Comparison of ENCODE assay signal across 2 cellular contexts in the genomic region with DNA sequence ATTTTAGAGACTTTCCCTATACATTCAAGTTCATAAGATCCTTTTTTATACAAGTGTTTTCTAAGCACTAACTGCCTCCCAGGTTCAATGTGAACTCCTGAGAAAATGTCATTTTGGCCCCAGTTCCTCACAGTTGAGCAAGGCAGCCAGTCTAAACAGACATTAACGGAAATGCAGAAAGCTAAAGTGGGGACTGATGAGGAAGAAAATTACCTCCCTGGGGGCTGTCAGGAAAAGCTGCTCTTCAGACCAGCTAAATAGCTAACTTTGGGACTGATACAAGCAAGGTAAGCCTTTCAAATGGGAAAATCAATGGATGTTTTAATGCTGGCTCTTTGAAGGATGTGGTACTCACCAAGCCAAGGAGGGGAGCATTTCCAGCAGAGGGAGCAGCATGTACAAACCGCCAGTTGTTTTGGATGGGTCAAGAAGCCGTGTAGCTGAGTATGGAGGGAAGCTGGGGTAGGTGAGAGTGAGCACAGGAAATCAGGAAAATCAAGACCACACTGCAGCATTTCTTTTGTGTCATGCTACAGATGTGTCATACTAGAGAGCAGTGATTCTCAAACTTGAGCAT.
TF ChIP-seq lines count a peak whose summit lies in the region.

No MANE protein-coding gene starts in this region.

TF ChIP-seq in GM23338, 12 proteins besides CTCF, POLR2A, EP300 and RAD21:
- TF ChIP-seq, protein P1, sequence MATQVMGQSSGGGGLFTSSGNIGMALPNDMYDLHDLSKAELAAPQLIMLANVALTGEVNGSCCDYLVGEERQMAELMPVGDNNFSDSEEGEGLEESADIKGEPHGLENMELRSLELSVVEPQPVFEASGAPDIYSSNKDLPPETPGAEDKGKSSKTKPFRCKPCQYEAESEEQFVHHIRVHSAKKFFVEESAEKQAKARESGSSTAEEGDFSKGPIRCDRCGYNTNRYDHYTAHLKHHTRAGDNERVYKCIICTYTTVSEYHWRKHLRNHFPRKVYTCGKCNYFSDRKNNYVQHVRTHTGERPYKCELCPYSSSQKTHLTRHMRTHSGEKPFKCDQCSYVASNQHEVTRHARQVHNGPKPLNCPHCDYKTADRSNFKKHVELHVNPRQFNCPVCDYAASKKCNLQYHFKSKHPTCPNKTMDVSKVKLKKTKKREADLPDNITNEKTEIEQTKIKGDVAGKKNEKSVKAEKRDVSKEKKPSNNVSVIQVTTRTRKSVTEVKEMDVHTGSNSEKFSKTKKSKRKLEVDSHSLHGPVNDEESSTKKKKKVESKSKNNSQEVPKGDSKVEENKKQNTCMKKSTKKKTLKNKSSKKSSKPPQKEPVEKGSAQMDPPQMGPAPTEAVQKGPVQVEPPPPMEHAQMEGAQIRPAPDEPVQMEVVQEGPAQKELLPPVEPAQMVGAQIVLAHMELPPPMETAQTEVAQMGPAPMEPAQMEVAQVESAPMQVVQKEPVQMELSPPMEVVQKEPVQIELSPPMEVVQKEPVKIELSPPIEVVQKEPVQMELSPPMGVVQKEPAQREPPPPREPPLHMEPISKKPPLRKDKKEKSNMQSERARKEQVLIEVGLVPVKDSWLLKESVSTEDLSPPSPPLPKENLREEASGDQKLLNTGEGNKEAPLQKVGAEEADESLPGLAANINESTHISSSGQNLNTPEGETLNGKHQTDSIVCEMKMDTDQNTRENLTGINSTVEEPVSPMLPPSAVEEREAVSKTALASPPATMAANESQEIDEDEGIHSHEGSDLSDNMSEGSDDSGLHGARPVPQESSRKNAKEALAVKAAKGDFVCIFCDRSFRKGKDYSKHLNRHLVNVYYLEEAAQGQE (IDR thresholded peaks at IDR 0.05; ENCODE audit: unreplicated experiment) = no peak

TF ChIP-seq in WTC11, 78 proteins besides CTCF, POLR2A, EP300 and RAD21:
- TF ChIP-seq, protein P2, sequence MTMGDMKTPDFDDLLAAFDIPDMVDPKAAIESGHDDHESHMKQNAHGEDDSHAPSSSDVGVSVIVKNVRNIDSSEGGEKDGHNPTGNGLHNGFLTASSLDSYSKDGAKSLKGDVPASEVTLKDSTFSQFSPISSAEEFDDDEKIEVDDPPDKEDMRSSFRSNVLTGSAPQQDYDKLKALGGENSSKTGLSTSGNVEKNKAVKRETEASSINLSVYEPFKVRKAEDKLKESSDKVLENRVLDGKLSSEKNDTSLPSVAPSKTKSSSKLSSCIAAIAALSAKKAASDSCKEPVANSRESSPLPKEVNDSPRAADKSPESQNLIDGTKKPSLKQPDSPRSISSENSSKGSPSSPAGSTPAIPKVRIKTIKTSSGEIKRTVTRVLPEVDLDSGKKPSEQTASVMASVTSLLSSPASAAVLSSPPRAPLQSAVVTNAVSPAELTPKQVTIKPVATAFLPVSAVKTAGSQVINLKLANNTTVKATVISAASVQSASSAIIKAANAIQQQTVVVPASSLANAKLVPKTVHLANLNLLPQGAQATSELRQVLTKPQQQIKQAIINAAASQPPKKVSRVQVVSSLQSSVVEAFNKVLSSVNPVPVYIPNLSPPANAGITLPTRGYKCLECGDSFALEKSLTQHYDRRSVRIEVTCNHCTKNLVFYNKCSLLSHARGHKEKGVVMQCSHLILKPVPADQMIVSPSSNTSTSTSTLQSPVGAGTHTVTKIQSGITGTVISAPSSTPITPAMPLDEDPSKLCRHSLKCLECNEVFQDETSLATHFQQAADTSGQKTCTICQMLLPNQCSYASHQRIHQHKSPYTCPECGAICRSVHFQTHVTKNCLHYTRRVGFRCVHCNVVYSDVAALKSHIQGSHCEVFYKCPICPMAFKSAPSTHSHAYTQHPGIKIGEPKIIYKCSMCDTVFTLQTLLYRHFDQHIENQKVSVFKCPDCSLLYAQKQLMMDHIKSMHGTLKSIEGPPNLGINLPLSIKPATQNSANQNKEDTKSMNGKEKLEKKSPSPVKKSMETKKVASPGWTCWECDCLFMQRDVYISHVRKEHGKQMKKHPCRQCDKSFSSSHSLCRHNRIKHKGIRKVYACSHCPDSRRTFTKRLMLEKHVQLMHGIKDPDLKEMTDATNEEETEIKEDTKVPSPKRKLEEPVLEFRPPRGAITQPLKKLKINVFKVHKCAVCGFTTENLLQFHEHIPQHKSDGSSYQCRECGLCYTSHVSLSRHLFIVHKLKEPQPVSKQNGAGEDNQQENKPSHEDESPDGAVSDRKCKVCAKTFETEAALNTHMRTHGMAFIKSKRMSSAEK (CRISPR knock-in tag; IDR thresholded peaks at IDR 0.05; ENCODE audit: borderline replicate concordance) = no peak
- TF ChIP-seq ZNF512 (CRISPR knock-in tag; IDR thresholded peaks at IDR 0.05; ENCODE audit: borderline replicate concordance) = no peak
- no peak for TF ChIP-seq GABPB1 (CRISPR knock-in tag; IDR thresholded peaks at IDR 0.05)
- TF ChIP-seq SMAD4 (CRISPR knock-in tag; IDR thresholded peaks at IDR 0.05) = no peak
- no peak for TF ChIP-seq ZNF317 (CRISPR knock-in tag; IDR thresholded peaks at IDR 0.05; ENCODE audit: borderline replicate concordance, low read depth)
- no peak for TF ChIP-seq IRF2 (CRISPR knock-in tag; IDR thresholded peaks at IDR 0.05; ENCODE audit: borderline replicate concordance, low read depth)
- TF ChIP-seq, protein P3, sequence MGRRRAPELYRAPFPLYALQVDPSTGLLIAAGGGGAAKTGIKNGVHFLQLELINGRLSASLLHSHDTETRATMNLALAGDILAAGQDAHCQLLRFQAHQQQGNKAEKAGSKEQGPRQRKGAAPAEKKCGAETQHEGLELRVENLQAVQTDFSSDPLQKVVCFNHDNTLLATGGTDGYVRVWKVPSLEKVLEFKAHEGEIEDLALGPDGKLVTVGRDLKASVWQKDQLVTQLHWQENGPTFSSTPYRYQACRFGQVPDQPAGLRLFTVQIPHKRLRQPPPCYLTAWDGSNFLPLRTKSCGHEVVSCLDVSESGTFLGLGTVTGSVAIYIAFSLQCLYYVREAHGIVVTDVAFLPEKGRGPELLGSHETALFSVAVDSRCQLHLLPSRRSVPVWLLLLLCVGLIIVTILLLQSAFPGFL (CRISPR knock-in tag; IDR thresholded peaks at IDR 0.05; ENCODE audit: borderline replicate concordance) = no peak
